21 cellular contexts compared by ENCODE assay signal in genomic region chr9:2824054-2824453, GRCh38. TPM values are rescaled to one million over a fixed set of nuclear protein-coding genes. Genes with fewer than 3 reads are reported as not detected.
DNase-seq lines count a peak whose midpoint lies in the region; ATAC-seq, FAIRE-seq and TF ChIP-seq lines count a peak whose summit lies in the region.
"Had no signal": no experiment of that assay in that cellular context is flagged by ENCODE, and none has a peak within 500 bp of the region (broad histone marks: within the 10 kb centered on the region; RNA-seq: fewer than 3 reads in every experiment).

No MANE protein-coding gene starts in this region.

- peak overlapping the region; percentile 37 for H3K27ac Mint-ChIP-seq in activated CD4-positive, alpha-beta T cell treated with anti-CD3 and anti-CD28 coated beads for 36 hours
- H3K27ac Mint-ChIP-seq in central memory CD8-positive, alpha-beta T cell (ENCODE audit: low read depth), result peak overlapping the region; percentile 3
- H3K27ac Mint-ChIP-seq: CD14-positive monocyte had no signal

- ATAC-seq in activated CD4-positive, alpha-beta T cell treated with anti-CD3 and anti-CD28 coated beads for 36 hours, result no peak
- ATAC-seq in A549 (no peak; a peak in 1 of 6 replicates), GM21526 (IDR thresholded peaks at IDR 0.05; ENCODE audit: low FRiP score, unreplicated experiment) (no peak), left lobe of liver (no peak)
- no peak for ATAC-seq in central memory CD8-positive, alpha-beta T cell (replicated peaks; ENCODE audit: extremely low read depth, poor library complexity, severe bottlenecking)
- ATAC-seq: Right ventricle myocardium inferior had no signal

- H3K27me3 Mint-ChIP-seq in activated CD4-positive, alpha-beta T cell treated with anti-CD3 and anti-CD28 coated beads for 36 hours, result no peaks in the 10 kb centered on the region
- no peaks in the 10 kb centered on the region for H3K27me3 Mint-ChIP-seq in central memory CD8-positive, alpha-beta T cell

- H3K4me2 ChIP-seq in A549, result no peak overlapping the region
- H3K4me2 ChIP-seq: PC-9 had no signal

- H3K9me3 Mint-ChIP-seq in activated CD4-positive, alpha-beta T cell treated with anti-CD3 and anti-CD28 coated beads for 36 hours (ENCODE audit: low read depth), result no peaks in the 10 kb centered on the region
- no peaks in the 10 kb centered on the region for H3K9me3 Mint-ChIP-seq in central memory CD8-positive, alpha-beta T cell
- H3K9me3 Mint-ChIP-seq: CD14-positive monocyte had no signal

- H3K4me1 Mint-ChIP-seq in activated CD4-positive, alpha-beta T cell treated with anti-CD3 and anti-CD28 coated beads for 36 hours, result peaks cover 3% of the 10 kb centered on the region
- H3K4me1 Mint-ChIP-seq in central memory CD8-positive, alpha-beta T cell, result no peaks in the 10 kb centered on the region
- H3K4me1 Mint-ChIP-seq: CD14-positive monocyte had no signal

- CTCF ChIA-PET in activated CD4-positive, alpha-beta T cell treated with anti-CD3 and anti-CD28 coated beads for 36 hours (lab: Charles Lee), result interaction anchor here (1.2 to 1.9 kb wide), 3 partner anchors 12 to 33 kb away, joined by 3 to 5 read pairs (median 5); no protein-coding TSS in a partner anchor
- CTCF ChIA-PET in A549 (lab: Yijun Ruan, JAX), result interaction anchor here (0.6 to 3.6 kb wide), 9 partner anchors 9 to 677 kb away, joined by 3 to 19 read pairs (median 5); no protein-coding TSS in a partner anchor

- TF ChIP-seq POLR2A in A549 (IDR thresholded peaks at IDR 0.05; ENCODE audit: low read length), result no peak

- POLR2A ChIA-PET in activated CD4-positive, alpha-beta T cell treated with anti-CD3 and anti-CD28 coated beads for 36 hours (lab: Charles Lee), result interaction anchor here (1.1 to 1.6 kb wide), 2 partner anchors 20 to 26 kb away, joined by 3 to 6 read pairs; partner anchors contain the start of gene PUM3
- POLR2A ChIA-PET in A549 (lab: Yijun Ruan, JAX), result interaction anchor here (0.5 to 1.0 kb wide), 2 partner anchors 20 to 567 kb away, joined by 3 to 7 read pairs; partner anchors contain the start of gene PUM3

- TF ChIP-seq CTCF in A549 (IDR thresholded peaks at IDR 0.05), result no peak

- peaks cover 23% of the 10 kb centered on the region; the same call in 2 of the 3 replicates for H3K4me1 ChIP-seq in A549
- H3K4me1 ChIP-seq: BE2C, SJCRH30 had no signal

- no peaks in the 10 kb centered on the region for H3K9me3 ChIP-seq in A549
- H3K9me3 ChIP-seq in SK-N-MC (ENCODE audit: low read depth, low read length), result no peaks in the 10 kb centered on the region
- H3K9me3 ChIP-seq: BE2C, MG63, SJCRH30 had no signal

- H3K27ac ChIP-seq in A549 (peak overlapping the region; percentile 42 to 60; a peak in 4 of 6 replicates), SK-N-MC (peak overlapping the region; percentile 12; the same call in 1 of the 2 replicates)
- H3K27ac ChIP-seq: 22Rv1, PC-9, SJCRH30 had no signal

- H3K4me3 ChIP-seq in A549 (no peak overlapping the region), SK-N-MC (no peak overlapping the region)
- H3K4me3 ChIP-seq: MG63, PC-9, SJCRH30 had no signal

- DNase-seq in activated CD4-positive, alpha-beta T cell treated with anti-CD3 and anti-CD28 coated beads for 36 hours, result no peak
- no peak for DNase-seq in activated CD4-positive, alpha-beta T cell treated with anti-CD3 and anti-CD28 coated beads, Interleukin-2, amount 50 U/mL, for 1 hour
- DNase-seq in A549 (ENCODE audit: low read depth in 1 of 2, low spot score in 1 of 2), result no peak
- DNase-seq in SK-N-MC (ENCODE audit: low read depth, low spot score), result no peak
- no peak for DNase-seq in central memory CD8-positive, alpha-beta T cell (ENCODE audit: low spot score in 2 of 2)
- DNase-seq in NOMO-1 treated with dmso at 0.1 percent for 144 hours (lab: John Stamatoyannopoulos, UW; ENCODE audit: unreplicated experiment), result no peak
- no peak for DNase-seq in left lobe of liver (ENCODE audit: low spot score)
- DNase-seq: DMS153; KBM-7; MG63; NCI-H1105 treated with DMSO at 0.1 percent for 48 hours; NCI-H2029 treated with DMSO at 0.1 percent for 48 hours; NCI-H446 treated with DMSO at 0.1 percent for 48 hours; NK-92 treated with Interleukin-12 subunit alpha and Interleukin-12 subunit beta, amount 100 ng/mL, for 24 hours; PC-9 had no signal

- no peak for TF ChIP-seq RAD21 in A549 (conservative IDR thresholded peaks at IDR 0.05 in 1 of 2, IDR thresholded peaks at IDR 0.05 in 1 of 2)

- H3K9ac ChIP-seq in SK-N-MC (ENCODE audit: insufficient read length), result no peak overlapping the region

- H3K4me3 Mint-ChIP-seq in activated CD4-positive, alpha-beta T cell treated with anti-CD3 and anti-CD28 coated beads for 36 hours, result no peak overlapping the region
- H3K4me3 Mint-ChIP-seq in central memory CD8-positive, alpha-beta T cell, result no peak overlapping the region
- H3K4me3 Mint-ChIP-seq: CD14-positive monocyte had no signal

- H3K36me3 ChIP-seq in SK-N-MC (ENCODE audit: insufficient read depth, low read length), result peaks cover 75% of the 10 kb centered on the region

- no peak for FAIRE-seq in A549 (lab: Jason Lieb, UNC)

- no peak for TF ChIP-seq EP300 in A549 (IDR thresholded peaks at IDR 0.05)

- peaks cover 57% of the 10 kb centered on the region for H3K36me3 Mint-ChIP-seq in activated CD4-positive, alpha-beta T cell treated with anti-CD3 and anti-CD28 coated beads for 36 hours (ENCODE audit: low read depth)
- H3K36me3 Mint-ChIP-seq in central memory CD8-positive, alpha-beta T cell (ENCODE audit: insufficient read depth), result peaks cover 28% of the 10 kb centered on the region

- intact Hi-C loops in activated CD4-positive, alpha-beta T cell treated with anti-CD3 and anti-CD28 coated beads for 36 hours (cut with DNase I, micrococcal nuclease), result no loop called here

TF ChIP-seq in A549, 52 proteins besides CTCF, POLR2A, EP300 and RAD21:
- TF ChIP-seq, protein P1, sequence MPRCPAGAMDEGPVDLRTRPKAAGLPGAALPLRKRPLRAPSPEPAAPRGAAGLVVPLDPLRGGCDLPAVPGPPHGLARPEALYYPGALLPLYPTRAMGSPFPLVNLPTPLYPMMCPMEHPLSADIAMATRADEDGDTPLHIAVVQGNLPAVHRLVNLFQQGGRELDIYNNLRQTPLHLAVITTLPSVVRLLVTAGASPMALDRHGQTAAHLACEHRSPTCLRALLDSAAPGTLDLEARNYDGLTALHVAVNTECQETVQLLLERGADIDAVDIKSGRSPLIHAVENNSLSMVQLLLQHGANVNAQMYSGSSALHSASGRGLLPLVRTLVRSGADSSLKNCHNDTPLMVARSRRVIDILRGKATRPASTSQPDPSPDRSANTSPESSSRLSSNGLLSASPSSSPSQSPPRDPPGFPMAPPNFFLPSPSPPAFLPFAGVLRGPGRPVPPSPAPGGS (IDR thresholded peaks at IDR 0.05), result no peak
- TF ChIP-seq CHD2 (IDR thresholded peaks at IDR 0.05; ENCODE audit: low read length, partially characterized antibody) (no peak), MAFK (IDR thresholded peaks at IDR 0.05; ENCODE audit: partially characterized antibody) (peak; percentile 83), USF2 (IDR thresholded peaks at IDR 0.05) (no peak), MAZ (IDR thresholded peaks at IDR 0.05; ENCODE audit: borderline replicate concordance, low read depth, low read length) (no peak)

RNA-seq across cellular contexts. Expression of gene PUM3, which starts 19.8 kb away (rescaled TPM):
- total RNA-seq in activated CD4-positive, alpha-beta T cell treated with anti-CD3 and anti-CD28 coated beads for 36 hours, result 100 to 1,000 TPM; 111 to 112 TPM
- polyA plus RNA-seq in A549 (2011; rRNA removed), result 62.2 and 94.8 TPM in 2 replicates
- polyA plus RNA-seq in A549 (2012; cell fraction: cytosol; rRNA removed), result 31.3 and 35.5 TPM in 2 replicates
- 24.8 and 38.6 TPM in 2 replicates for polyA plus RNA-seq in A549 (2012; cell fraction: nucleus; rRNA removed)
- 71.2 to 81.2 TPM (median 78.0 TPM) in 3 replicates for polyA plus RNA-seq in A549 (2017; fragmentation: RNase III; extraction: RNeasy Plus Mini Kit Qiagen cat#74134 plus additional on column Dnase treatment)
- 42.9 and 56.2 TPM in 2 replicates for polyA minus RNA-seq in A549 (2011; rRNA and poly(A)+ RNA removed)
- 8.1 TPM for total RNA-seq in left lobe of liver

Comparison
In these comparisons a context has a peak if more than half of its experiments do, and no peak if none do; other contexts are left out.
1. RNA of gene PUM3, which starts 19.8 kb away (total RNA-seq): 111 to 112 TPM in activated CD4-positive, alpha-beta T cell treated with anti-CD3 and anti-CD28 coated beads for 36 hours; 8.1 TPM in left lobe of liver (single experiment); every median in the first group is over 10 times any median in the second.